In genomic region chrX:38260231-38260630, GRCh38 we compare ENCODE assay signal across 9 cellular contexts. TPM values are rescaled to one million over a fixed set of nuclear protein-coding genes. Genes with fewer than 3 reads are reported as not detected.
A peak's percentile ranks its signal among the peaks of the same experiment; 100 is the strongest.
DNase-seq lines count a peak whose midpoint lies in the region; ATAC-seq and TF ChIP-seq lines count a peak whose summit lies in the region.
"Had no signal": no experiment of that assay in that cellular context is flagged by ENCODE, and none has a peak within 500 bp of the region (broad histone marks: within the 10 kb centered on the region; RNA-seq: fewer than 3 reads in every experiment).

No MANE protein-coding gene starts in this region.

- H3K36me3 Mint-ChIP-seq in neural progenitor cell: no peaks in the 10 kb centered on the region

- peak; percentile 69 for DNase-seq in DMS 273 (lab: John Stamatoyannopoulos, UW; ENCODE audit: unreplicated experiment)
- DNase-seq in DMS 273 treated with DMSO at 0.1 percent for 48 hours (lab: John Stamatoyannopoulos, UW): no peak
- DNase-seq in WERI-Rb-1: peak; percentile 44
- peak; percentile 39 for DNase-seq in neural progenitor cell (ENCODE audit: low spot score)
- no peak for DNase-seq in stimulated activated CD4-positive, alpha-beta T cell treated with anti-CD3 and anti-CD28 coated beads, Interleukin-4, amount 100 ng/mL, for 4 hours
- no peak for DNase-seq in stimulated activated naive CD4-positive, alpha-beta T cell treated with Interleukin-2 at 50 U/mL for 16 hours (lab: John Stamatoyannopoulos, UW)

- H3F3A ChIP-seq in neural progenitor cell (ENCODE audit: low read depth): no peaks in the 10 kb centered on the region

- no peak overlapping the region for H3K27ac ChIP-seq in WERI-Rb-1
- no peak overlapping the region for H3K27ac ChIP-seq in neural progenitor cell

- H3K4me3 ChIP-seq in WERI-Rb-1 (ENCODE audit: low read depth, low read length) (no peak overlapping the region), neural progenitor cell (no peak overlapping the region)

- peaks cover 2% of the 10 kb centered on the region for H3K9me3 Mint-ChIP-seq in neural progenitor cell

- no peak overlapping the region for H2AFZ ChIP-seq in neural progenitor cell (replicated peaks)

- H3K4me3 Mint-ChIP-seq in neural progenitor cell: no peak overlapping the region
- H3K4me3 Mint-ChIP-seq: nephron had no signal

- H3K4me1 ChIP-seq in neural progenitor cell: no peaks in the 10 kb centered on the region

- no peaks in the 10 kb centered on the region for H3K79me2 ChIP-seq in neural progenitor cell (ENCODE audit: low read depth)

- H4K20me1 ChIP-seq in neural progenitor cell (ENCODE audit: low read depth): no peaks in the 10 kb centered on the region

- H3K4me1 Mint-ChIP-seq in neural progenitor cell: no peaks in the 10 kb centered on the region

- H3K36me3 ChIP-seq in WERI-Rb-1 (no peaks in the 10 kb centered on the region), neural progenitor cell (no peaks in the 10 kb centered on the region)

- H3K4me2 ChIP-seq in neural progenitor cell: no peak overlapping the region

- H3K27me3 ChIP-seq in WERI-Rb-1 (ENCODE audit: insufficient read depth, low read depth, severe bottlenecking): no peaks in the 10 kb centered on the region
- H3K27me3 ChIP-seq in neural progenitor cell: no peaks in the 10 kb centered on the region

- ATAC-seq in HG03432 (IDR thresholded peaks at IDR 0.05; ENCODE audit: unreplicated experiment): peak; percentile 73
- no peak for ATAC-seq in GM19467 (IDR thresholded peaks at IDR 0.05; ENCODE audit: unreplicated experiment)

- H3K9ac ChIP-seq in neural progenitor cell: no peak overlapping the region

- no peaks in the 10 kb centered on the region for H3K9me3 ChIP-seq in WERI-Rb-1 (ENCODE audit: severe bottlenecking)
- no peaks in the 10 kb centered on the region for H3K9me3 ChIP-seq in neural progenitor cell (ENCODE audit: low read depth)

- no peak overlapping the region for H3K27ac Mint-ChIP-seq in neural progenitor cell
- H3K27ac Mint-ChIP-seq: nephron had no signal

- TF ChIP-seq CTCF in WERI-Rb-1 (IDR thresholded peaks at IDR 0.05; ENCODE audit: low read depth, low read length): peak; percentile 70
- TF ChIP-seq CTCF in neural progenitor cell (IDR thresholded peaks at IDR 0.05): peak; percentile 50

- no peaks in the 10 kb centered on the region for H3K27me3 Mint-ChIP-seq in neural progenitor cell (ENCODE audit: insufficient read depth, low read depth)

RNA-seq across cellular contexts. Expression of gene SRPX, which starts 39.6 kb away (rescaled TPM):
- 3.2 and 4.8 TPM in 2 replicates for total RNA-seq in neural progenitor cell (ENCODE audit: low replicate concordance)

Comparison
In these comparisons a context has a peak if more than half of its experiments do, and no peak if none do; other contexts are left out.
1. DNase-seq: peak in DMS 273 (single experiment), WERI-Rb-1 (single experiment) and neural progenitor cell (single experiment); none in DMS 273 treated with DMSO at 0.1 percent for 48 hours (single experiment), stimulated activated CD4-positive, alpha-beta T cell treated with anti-CD3 and anti-CD28 coated beads, Interleukin-4, amount 100 ng/mL, for 4 hours (0 of 2) and stimulated activated naive CD4-positive, alpha-beta T cell treated with Interleukin-2 at 50 U/mL for 16 hours (single experiment).